In the genomic region with DNA sequence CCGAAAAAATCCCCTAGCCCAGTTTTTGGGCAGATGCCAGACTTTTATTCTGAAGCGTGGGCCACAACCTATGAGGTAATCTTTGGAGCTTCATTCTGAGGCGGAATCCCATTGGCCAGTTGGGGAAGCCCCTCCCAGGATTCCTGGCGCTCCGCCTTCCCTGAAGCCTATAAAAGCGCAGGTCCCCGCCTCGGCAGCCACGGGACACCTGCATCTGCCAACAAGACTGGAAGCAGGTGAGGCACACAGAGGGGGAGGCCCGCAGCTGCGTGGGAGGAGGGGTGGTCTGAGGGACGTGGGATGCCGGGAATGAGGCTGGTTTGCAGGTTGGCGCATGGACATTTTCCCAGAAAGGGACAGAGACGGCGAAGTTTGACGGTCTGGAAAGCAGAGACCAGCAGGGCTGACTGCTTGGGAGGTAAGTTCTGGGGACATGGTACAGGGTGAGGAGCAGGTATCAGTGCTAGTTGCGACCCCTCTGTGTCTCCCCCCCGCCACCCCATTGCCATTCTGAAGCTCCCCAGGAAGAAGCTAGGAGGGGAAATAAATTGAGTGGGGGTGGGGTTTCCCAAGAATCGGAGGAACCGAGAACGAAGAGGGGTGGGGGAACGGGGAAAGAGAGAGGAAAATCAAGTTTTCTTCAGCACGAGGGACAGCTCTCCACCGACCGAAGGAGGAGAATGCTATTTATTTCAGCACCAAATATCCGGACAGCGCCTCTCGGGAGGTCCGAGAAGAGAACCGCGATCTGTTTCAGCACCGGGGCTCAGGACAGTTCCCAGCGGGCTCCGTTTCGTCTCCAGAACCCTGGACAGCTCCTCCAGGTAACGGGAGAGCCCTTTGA, we compare ENCODE assay signal across 8 cellular contexts. TPM values are rescaled to one million over a fixed set of nuclear protein-coding genes. Genes with fewer than 3 reads are reported as not detected.
DNase-seq lines count a peak whose midpoint lies in the region; ATAC-seq and TF ChIP-seq lines count a peak whose summit lies in the region.

No MANE protein-coding gene starts in this region.

- no peak overlapping the region for H2AFZ ChIP-seq in PC-3 (ENCODE audit: low read length)

- H3F3A ChIP-seq in PC-3 (ENCODE audit: low read length, unreplicated experiment) = peaks cover 5% of the 10 kb centered on the region

- no peak overlapping the region for H3K4me3 Mint-ChIP-seq in neural crest cell
- no peak overlapping the region for H3K4me3 Mint-ChIP-seq in stimulated activated memory B cell treated with anti-CD40 and anti-IgM and Interleukin-4, amounts not matched to agents 10 μg/mL and 1 μg/mL and 100 μg/mL, for 72 hours

- H3K27me3 ChIP-seq in PC-3 (ENCODE audit: low read length) = no peaks in the 10 kb centered on the region

- CTCF ChIA-PET in PC-3 (lab: Charles Lee) = interaction anchor here (0.5 kb wide), 1 partner anchor 89 kb away, joined by 3 read pairs; no protein-coding TSS in a partner anchor

- no peaks in the 10 kb centered on the region for H3K4me1 ChIP-seq in PC-3 (ENCODE audit: insufficient read depth, low read length)

- no peak for TF ChIP-seq CTCF in PC-3 (conservative IDR thresholded peaks at IDR 0.05; ENCODE audit: low read depth, low read length)
- no peak for TF ChIP-seq CTCF in foreskin fibroblast (IDR thresholded peaks at IDR 0.05; ENCODE audit: low read depth, low read length)
- TF ChIP-seq CTCF in neural crest cell (conservative IDR thresholded peaks at IDR 0.05) = no peak

- POLR2A ChIA-PET in PC-3 (lab: Charles Lee; ENCODE audit: unreplicated experiment) = no interaction called here

- no peaks in the 10 kb centered on the region for H3K79me2 ChIP-seq in PC-3 (ENCODE audit: low read length)

- ATAC-seq in PC-3 = peak; percentile 64
- ATAC-seq in stimulated activated naive CD8-positive, alpha-beta T cell treated with anti-CD3 and anti-CD28 coated beads, Interleukin-15, Interleukin-2, amounts not matched to agents 100 U/mL and 50 U/mL, for 24 hours = peak; percentile 71
- no peak for ATAC-seq in stimulated activated memory B cell treated with anti-CD40 and anti-IgM and Interleukin-4, amounts not matched to agents 10 μg/mL and 1 μg/mL and 100 μg/mL, for 72 hours

- H3K36me3 ChIP-seq in PC-3 (ENCODE audit: low read depth, low read length) = no peaks in the 10 kb centered on the region

- no peak overlapping the region for H3K27ac Mint-ChIP-seq in neural crest cell (ENCODE audit: unreplicated experiment)
- H3K27ac Mint-ChIP-seq in stimulated activated memory B cell treated with anti-CD40 and anti-IgM and Interleukin-4, amounts not matched to agents 10 μg/mL and 1 μg/mL and 100 μg/mL, for 72 hours = no peak overlapping the region

- intact Hi-C loops in PC-3 (cut with micrococcal nuclease) = no loop called here

- H3K9me2 ChIP-seq in PC-3 (replicated peaks; ENCODE audit: low read length) = no peaks in the 10 kb centered on the region

- no peak overlapping the region for H3K4me3 ChIP-seq in Jurkat, Clone E6-1 (ENCODE audit: low read length)
- H3K4me3 ChIP-seq in PC-3 (ENCODE audit: low read length) (no peak overlapping the region), foreskin fibroblast (ENCODE audit: low read depth in 1 of 2, low read length in 2 of 2) (no peak overlapping the region)

- H3K9me3 Mint-ChIP-seq in neural crest cell = no peaks in the 10 kb centered on the region
- H3K9me3 Mint-ChIP-seq in stimulated activated memory B cell treated with anti-CD40 and anti-IgM and Interleukin-4, amounts not matched to agents 10 μg/mL and 1 μg/mL and 100 μg/mL, for 72 hours = no peaks in the 10 kb centered on the region

- H3K9ac ChIP-seq in PC-3 (ENCODE audit: low read length) = no peak overlapping the region

- H3K27me3 Mint-ChIP-seq in neural crest cell (ENCODE audit: low read depth) = peaks cover 46% of the 10 kb centered on the region
- H3K27me3 Mint-ChIP-seq in stimulated activated memory B cell treated with anti-CD40 and anti-IgM and Interleukin-4, amounts not matched to agents 10 μg/mL and 1 μg/mL and 100 μg/mL, for 72 hours = peaks cover 58% of the 10 kb centered on the region

- H3K4me1 Mint-ChIP-seq in neural crest cell = peaks cover 12% of the 10 kb centered on the region
- H3K4me1 Mint-ChIP-seq in stimulated activated memory B cell treated with anti-CD40 and anti-IgM and Interleukin-4, amounts not matched to agents 10 μg/mL and 1 μg/mL and 100 μg/mL, for 72 hours = no peaks in the 10 kb centered on the region

- no peak overlapping the region for H3K27ac ChIP-seq in PC-3 (ENCODE audit: low read length)

- H3K9me3 ChIP-seq in PC-3 (ENCODE audit: low read length) = no peaks in the 10 kb centered on the region

- H3K4me2 ChIP-seq in PC-3 (ENCODE audit: low read length) = no peak overlapping the region

- no peaks in the 10 kb centered on the region for H4K20me1 ChIP-seq in PC-3 (ENCODE audit: low read length)

- BruUV-seq in PC-3 (replicated peaks; lab: Mats Ljungman, UMichigan) = no TSS peak

- DNase-seq in COLO668 (lab: John Stamatoyannopoulos, UW; ENCODE audit: unreplicated experiment) (peak; percentile 89), PC-3 (peak; percentile 97), foreskin fibroblast (peak; percentile 55 to 88), neural crest cell (ENCODE audit: low read depth, low spot score) (peak; percentile 98)
- DNase-seq in Jurkat, Clone E6-1 (ENCODE audit: low read depth, low spot score) = peak; percentile 90
- peak; percentile 47 to 60 for DNase-seq in activated T-helper 1 cell treated with anti-CD3 and anti-CD28 coated beads, Interleukin-2, amount 50 U/mL, for 16 hours (ENCODE audit: low read depth in 1 of 2, low spot score in 1 of 2)
- peak; percentile 85 for DNase-seq in stimulated activated naive CD8-positive, alpha-beta T cell treated with anti-CD3 and anti-CD28 coated beads, Interleukin-15, Interleukin-2, amounts not matched to agents 100 U/mL and 50 U/mL, for 24 hours

- no peaks in the 10 kb centered on the region for H3K36me3 Mint-ChIP-seq in neural crest cell (ENCODE audit: low read depth)
- no peaks in the 10 kb centered on the region for H3K36me3 Mint-ChIP-seq in stimulated activated memory B cell treated with anti-CD40 and anti-IgM and Interleukin-4, amounts not matched to agents 10 μg/mL and 1 μg/mL and 100 μg/mL, for 72 hours

RNA-seq across cellular contexts. Expression of gene FEM1A, which starts 22.4 kb away (rescaled TPM):
- polyA plus RNA-seq in Jurkat, Clone E6-1 (2012; ENCODE audit: insufficient read depth, insufficient read length) = 0.86 TPM
- total RNA-seq in PC-3 (2014; rRNA removed) (28.1 and 30.6 TPM in 2 replicates), neural crest cell (16.9 and 17.3 TPM in 2 replicates)

RNA-seq across cellular contexts. Expression of gene DPP9, which starts 45.5 kb away (rescaled TPM):
- polyA plus RNA-seq in Jurkat, Clone E6-1 (2012; ENCODE audit: insufficient read depth, insufficient read length) = 37.8 TPM
- 129 and 215 TPM in 2 replicates for total RNA-seq in PC-3 (2014; rRNA removed)
- 46.8 and 48.0 TPM in 2 replicates for total RNA-seq in neural crest cell
